Comparison of ENCODE assay signal across 10 cellular contexts in genomic region chr3:116517308-116517707, GRCh38.
DNase-seq lines count a peak whose midpoint lies in the region; ATAC-seq and TF ChIP-seq lines count a peak whose summit lies in the region.
"Had no signal": no experiment of that assay in that cellular context is flagged by ENCODE, and none has a peak within 500 bp of the region (broad histone marks: within the 10 kb centered on the region; RNA-seq: fewer than 3 reads in every experiment).

No MANE protein-coding gene starts in this region.

- H3K4me1 Mint-ChIP-seq in chondrocyte (ENCODE audit: low read depth) (no peaks in the 10 kb centered on the region), type B pancreatic cell (ENCODE audit: unreplicated experiment) (no peaks in the 10 kb centered on the region)
- no peaks in the 10 kb centered on the region for H3K4me1 Mint-ChIP-seq in activated naive CD4-positive, alpha-beta T cell treated with anti-CD3 and anti-CD28 coated beads for 36 hours (ENCODE audit: low read depth)
- H3K4me1 Mint-ChIP-seq: activated CD4-positive, alpha-beta T cell treated with anti-CD3 and anti-CD28 coated beads, Interleukin-2, amount 10 ng/mL, durations not matched to agents 24 days and 14 days; CD14-positive monocyte had no signal

- intact Hi-C loops in activated naive CD4-positive, alpha-beta T cell treated with anti-CD3 and anti-CD28 coated beads for 36 hours (cut with micrococcal nuclease): no loop called here

- H3K4me3 Mint-ChIP-seq in chondrocyte (ENCODE audit: unreplicated experiment) (no peak overlapping the region), type B pancreatic cell (no peak overlapping the region)
- no peak overlapping the region for H3K4me3 Mint-ChIP-seq in activated naive CD4-positive, alpha-beta T cell treated with anti-CD3 and anti-CD28 coated beads for 36 hours
- H3K4me3 Mint-ChIP-seq: activated CD4-positive, alpha-beta T cell treated with anti-CD3 and anti-CD28 coated beads, Interleukin-2, amount 10 ng/mL, durations not matched to agents 24 days and 14 days; CD14-positive monocyte had no signal

- DNase-seq in SIG-M5 treated with dmso at 0.1 percent for 504 hours (lab: John Stamatoyannopoulos, UW; ENCODE audit: unreplicated experiment) (peak; percentile 1), SIG-M5 (lab: John Stamatoyannopoulos, UW) (no peak), M059J (ENCODE audit: low read depth) (peak; percentile 1), chondrocyte (ENCODE audit: low spot score) (no peak), type B pancreatic cell (ENCODE audit: extremely low spot score, unreplicated experiment) (no peak)
- DNase-seq in activated naive CD4-positive, alpha-beta T cell treated with anti-CD3 and anti-CD28 coated beads for 36 hours: no peak
- DNase-seq: activated CD4-positive, alpha-beta T cell treated with anti-CD3 and anti-CD28 coated beads, Interleukin-2, amount 10 ng/mL, durations not matched to agents 24 days and 14 days had no signal

- H3K27ac Mint-ChIP-seq in chondrocyte (ENCODE audit: unreplicated experiment): no peak overlapping the region
- no peak overlapping the region for H3K27ac Mint-ChIP-seq in type B pancreatic cell
- H3K27ac Mint-ChIP-seq in activated naive CD4-positive, alpha-beta T cell treated with anti-CD3 and anti-CD28 coated beads for 36 hours: no peak overlapping the region
- H3K27ac Mint-ChIP-seq: activated CD4-positive, alpha-beta T cell treated with anti-CD3 and anti-CD28 coated beads, Interleukin-2, amount 10 ng/mL, durations not matched to agents 24 days and 14 days; CD14-positive monocyte had no signal

- TF ChIP-seq CTCF in chondrocyte (IDR thresholded peaks at IDR 0.05) (peak; percentile 73), type B pancreatic cell (conservative IDR thresholded peaks at IDR 0.05) (peak; percentile 62)

- H3K36me3 Mint-ChIP-seq in chondrocyte (ENCODE audit: low read depth) (no peaks in the 10 kb centered on the region), type B pancreatic cell (no peaks in the 10 kb centered on the region)
- no peaks in the 10 kb centered on the region for H3K36me3 Mint-ChIP-seq in activated naive CD4-positive, alpha-beta T cell treated with anti-CD3 and anti-CD28 coated beads for 36 hours (ENCODE audit: low read depth)
- H3K36me3 Mint-ChIP-seq: CD14-positive monocyte had no signal

- CTCF ChIA-PET in activated naive CD4-positive, alpha-beta T cell treated with anti-CD3 and anti-CD28 coated beads for 36 hours (lab: Charles Lee): interaction anchor here (0.6 kb wide), 1 partner anchor 808 kb away, joined by 3 read pairs; no protein-coding TSS in a partner anchor

- H3K9me3 Mint-ChIP-seq in chondrocyte (ENCODE audit: low read depth) (no peaks in the 10 kb centered on the region), type B pancreatic cell (peaks cover 10% of the 10 kb centered on the region)
- no peaks in the 10 kb centered on the region for H3K9me3 Mint-ChIP-seq in activated naive CD4-positive, alpha-beta T cell treated with anti-CD3 and anti-CD28 coated beads for 36 hours

- H3K27me3 Mint-ChIP-seq in chondrocyte (ENCODE audit: low read depth): no peaks in the 10 kb centered on the region
- H3K27me3 Mint-ChIP-seq in type B pancreatic cell: no peaks in the 10 kb centered on the region
- H3K27me3 Mint-ChIP-seq in activated naive CD4-positive, alpha-beta T cell treated with anti-CD3 and anti-CD28 coated beads for 36 hours (ENCODE audit: low read depth): no peaks in the 10 kb centered on the region
- H3K27me3 Mint-ChIP-seq: activated CD4-positive, alpha-beta T cell treated with anti-CD3 and anti-CD28 coated beads, Interleukin-2, amount 10 ng/mL, durations not matched to agents 24 days and 14 days had no signal

- ATAC-seq in GM21367 (IDR thresholded peaks at IDR 0.05; ENCODE audit: unreplicated experiment) (no peak), HG02885 (IDR thresholded peaks at IDR 0.05; ENCODE audit: poor library complexity, unreplicated experiment) (no peak)

Comparison
In these comparisons a context has a peak if more than half of its experiments do, and no peak if none do; other contexts are left out.
1. DNase-seq: peak in SIG-M5 treated with dmso at 0.1 percent for 504 hours (single experiment) and M059J (single experiment); none in SIG-M5 (single experiment), chondrocyte (single experiment), type B pancreatic cell (single experiment) and activated naive CD4-positive, alpha-beta T cell treated with anti-CD3 and anti-CD28 coated beads for 36 hours (single experiment).